26 cellular contexts compared by ENCODE assay signal in genomic region chr20:12058201-12058600, GRCh38.
DNase-seq lines count a peak whose midpoint lies in the region; ATAC-seq and TF ChIP-seq lines count a peak whose summit lies in the region.
"Had no signal": no experiment of that assay in that cellular context is flagged by ENCODE, and none has a peak within 500 bp of the region (broad histone marks: within the 10 kb centered on the region; RNA-seq: fewer than 3 reads in every experiment).

No MANE protein-coding gene starts in this region.

- no peaks in the 10 kb centered on the region for H3K27me3 ChIP-seq in ectodermal cell (ENCODE audit: control insufficient read depth, insufficient read depth, low read length, poor library complexity, severe bottlenecking)
- no peaks in the 10 kb centered on the region for H3K27me3 ChIP-seq in Peyer's patch
- H3K27me3 ChIP-seq: brain microvascular endothelial cell, ovary had no signal

- H3K4me3 ChIP-seq in ectodermal cell (ENCODE audit: insufficient read depth, low read depth, low read length), result no peak overlapping the region
- no peak overlapping the region for H3K4me3 ChIP-seq in skeletal muscle cell (ENCODE audit: low read depth, low read length)
- H3K4me3 ChIP-seq in Peyer's patch, result no peak overlapping the region
- H3K4me3 ChIP-seq: ovary had no signal

- H3K4me1 ChIP-seq in ectodermal cell (ENCODE audit: control insufficient read depth, insufficient read depth, low read length) (peaks cover 9% of the 10 kb centered on the region), Peyer's patch (no peaks in the 10 kb centered on the region)

- ATAC-seq in GM21390 (IDR thresholded peaks at IDR 0.05; ENCODE audit: unreplicated experiment), result no peak
- ATAC-seq: activated CD8-positive, alpha-beta memory T cell treated with anti-CD3 and anti-CD28 coated beads, Interleukin-2, amount 10 ng/mL, durations not matched to agents 7 days and 5 days; left lobe of liver; naive thymus-derived CD8-positive, alpha-beta T cell had no signal

- H3K9me3 ChIP-seq in ectodermal cell (ENCODE audit: control insufficient read depth, low read length), result no peaks in the 10 kb centered on the region
- H3K9me3 ChIP-seq in Peyer's patch, result no peaks in the 10 kb centered on the region
- H3K9me3 ChIP-seq: ovary, SK-N-SH had no signal

- WGBS in ectodermal cell, 2 experiments, result 88 to 94% methylated on average over 4 of the region's 4 CpGs

- H3K36me3 ChIP-seq in ectodermal cell (ENCODE audit: control insufficient read depth, insufficient read depth, low read length) (no peaks in the 10 kb centered on the region), Peyer's patch (no peaks in the 10 kb centered on the region)
- H3K36me3 ChIP-seq: brain microvascular endothelial cell, ovary, WERI-Rb-1 had no signal

- TF ChIP-seq CTCF in Peyer's patch (IDR thresholded peaks at IDR 0.05), result no peak

- DNase-seq in DMS79 (lab: John Stamatoyannopoulos, UW), result peak; percentile 91
- peak; percentile 4 for DNase-seq in NCI-H187 treated with DMSO at 0.1 percent for 48 hours (lab: John Stamatoyannopoulos, UW)
- peak; percentile 24 for DNase-seq in skeletal muscle cell (ENCODE audit: low read depth)
- no peak for DNase-seq in Peyer's patch
- no peak for DNase-seq in NCI-H1436 treated with DMSO at 0.1 percent for 48 hours (lab: John Stamatoyannopoulos, UW)
- DNase-seq: activated CD4-positive, alpha-beta T cell treated with anti-CD3 and anti-CD28 coated beads, Interleukin-2, amount 10 ng/mL, durations not matched to agents 7 days and 5 days; activated CD8-positive, alpha-beta memory T cell treated with anti-CD3 and anti-CD28 coated beads, Interleukin-2, amount 10 ng/mL, durations not matched to agents 7 days and 5 days; brain microvascular endothelial cell; CD4-positive, alpha-beta T cell; DMS 273 treated with DMSO at 0.1 percent for 48 hours; effector memory CD4-positive, alpha-beta T cell; foreskin melanocyte; mesendoderm; MM.1S; naive thymus-derived CD8-positive, alpha-beta T cell; NCI-H526; ovary; retina; RPMI8226; SK-N-SH; stimulated activated CD4-positive, alpha-beta T cell treated with anti-CD3 and anti-CD28 coated beads, Interleukin-4, amount 100 ng/mL, for 1 hour; stimulated activated naive CD4-positive, alpha-beta T cell; WERI-Rb-1 had no signal

- H3K27ac ChIP-seq in ectodermal cell (ENCODE audit: insufficient read depth, low read depth, low read length, poor library complexity, severe bottlenecking) (peak overlapping the region; percentile 32), Peyer's patch (no peak overlapping the region)
- H3K27ac ChIP-seq: brain microvascular endothelial cell, ovary, WERI-Rb-1 had no signal

- TF ChIP-seq POLR2A in Peyer's patch (IDR thresholded peaks at IDR 0.05), result no peak

Comparison
In these comparisons a context has a peak if more than half of its experiments do, and no peak if none do; other contexts are left out.
1. DNase-seq: peak in DMS79 (single experiment), NCI-H187 treated with DMSO at 0.1 percent for 48 hours (single experiment) and skeletal muscle cell (single experiment); none in Peyer's patch (0 of 3) and NCI-H1436 treated with DMSO at 0.1 percent for 48 hours (single experiment).